ENCODE assay signal across 17 cellular contexts in the genomic region with DNA sequence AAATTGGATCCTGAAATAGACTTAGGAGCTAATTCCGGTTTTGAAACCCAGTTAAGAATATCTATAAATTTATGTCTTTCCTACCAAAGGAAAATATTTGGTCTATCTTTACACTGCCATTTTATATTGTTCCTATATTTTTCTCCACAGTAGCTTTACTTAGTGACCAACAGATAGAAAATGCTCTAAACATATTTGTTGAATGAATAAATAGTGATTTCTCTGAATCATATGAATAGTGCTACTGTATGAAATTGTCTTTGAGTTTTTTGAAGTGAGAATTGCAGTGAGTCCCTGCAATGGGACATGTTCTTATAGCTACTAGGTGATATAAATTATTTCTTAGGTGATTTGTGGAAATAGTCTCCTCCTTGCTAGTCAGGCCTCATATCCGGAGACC. TPM values are rescaled to one million over a fixed set of nuclear protein-coding genes. Genes with fewer than 3 reads are reported as not detected.
A peak's percentile ranks its signal among the peaks of the same experiment; 100 is the strongest.
DNase-seq lines count a peak whose midpoint lies in the region; ATAC-seq, FAIRE-seq and TF ChIP-seq lines count a peak whose summit lies in the region.
"Had no signal": no experiment of that assay in that cellular context is flagged by ENCODE, and none has a peak within 500 bp of the region (broad histone marks: within the 10 kb centered on the region; RNA-seq: fewer than 3 reads in every experiment).

No MANE protein-coding gene starts in this region.

- peaks cover 82% of the 10 kb centered on the region for H3K4me1 Mint-ChIP-seq in HFFc6 (ENCODE audit: low read depth)
- peaks cover 4 to 17% of the 10 kb centered on the region in 2 donors for H3K4me1 Mint-ChIP-seq in natural killer cell treated with Interleukin-12 subunit alpha and Interleukin-12 subunit beta and Interleukin-15 and Interleukin-18, amount 100 ng/mL, for 72 hours (ENCODE audit: low read depth in 2 of 2)

- H3K27me3 Mint-ChIP-seq in HFFc6 (ENCODE audit: insufficient read depth) = no peaks in the 10 kb centered on the region
- peaks cover 7 to 11% of the 10 kb centered on the region in 2 donors for H3K27me3 Mint-ChIP-seq in natural killer cell treated with Interleukin-12 subunit alpha and Interleukin-12 subunit beta and Interleukin-15 and Interleukin-18, amount 100 ng/mL, for 72 hours

- WGBS in esophagus squamous epithelium, 2 donors = 94 to 95% methylated on average over 2 of the region's 2 CpGs

- H3K4me3 Mint-ChIP-seq in HFFc6 = no peak overlapping the region
- H3K4me3 Mint-ChIP-seq in natural killer cell treated with Interleukin-12 subunit alpha and Interleukin-12 subunit beta and Interleukin-15 and Interleukin-18, amount 100 ng/mL, for 72 hours = no peak overlapping the region
- H3K4me3 Mint-ChIP-seq: CD4-positive, alpha-beta memory T cell; H9 had no signal

- H3K36me3 ChIP-seq in SJSA1 (no peaks in the 10 kb centered on the region), kidney (ENCODE audit: control insufficient read depth in 1 of 2, insufficient read depth in 2 of 2, low read length in 2 of 2) (no peaks in the 10 kb centered on the region), esophagus squamous epithelium (no peaks in the 10 kb centered on the region)
- H3K36me3 ChIP-seq: BE2C had no signal

- H3K4me1 ChIP-seq in SJSA1 (replicated peaks) = peaks cover 45% of the 10 kb centered on the region
- H3K4me1 ChIP-seq in kidney (ENCODE audit: control insufficient read depth in 1 of 2, insufficient read depth in 1 of 2, low read depth in 1 of 2, low read length in 2 of 2) = peaks cover 0 to 5% of the 10 kb centered on the region in 2 donors
- no peaks in the 10 kb centered on the region for H3K4me1 ChIP-seq in esophagus squamous epithelium

- no peaks in the 10 kb centered on the region for H3K9me3 Mint-ChIP-seq in HFFc6
- H3K9me3 Mint-ChIP-seq in natural killer cell treated with Interleukin-12 subunit alpha and Interleukin-12 subunit beta and Interleukin-15 and Interleukin-18, amount 100 ng/mL, for 72 hours = no peaks in the 10 kb centered on the region
- H3K9me3 Mint-ChIP-seq: CD4-positive, alpha-beta memory T cell; H9 had no signal

- DNase-seq in EH (ENCODE audit: low read depth) (peak; percentile 38), HFFc6 (no peak), SJSA1 (ENCODE audit: low read depth in 1 of 2, low spot score in 2 of 2) (no peak), kidney (no peak), esophagus squamous epithelium (lab: John Stamatoyannopoulos, UW) (no peak), NCI-H1105 treated with DMSO at 0.1 percent for 48 hours (lab: John Stamatoyannopoulos, UW) (no peak)
- DNase-seq in natural killer cell treated with Interleukin-12 subunit alpha and Interleukin-12 subunit beta and Interleukin-15 and Interleukin-18, amount 100 ng/mL, for 72 hours (ENCODE audit: low spot score) = no peak
- DNase-seq: BE2C; CD4-positive, alpha-beta memory T cell; DMS79; GF-D8; GOT3; H9; KG1 had no signal

- intact Hi-C loops in kidney (cut with DNase I) (no loop called here), esophagus squamous epithelium (cut with DNase I) (no loop called here)

- H3K9me3 ChIP-seq in SJSA1 (replicated peaks) (no peaks in the 10 kb centered on the region), kidney (ENCODE audit: control insufficient read depth in 1 of 2, low read length in 2 of 2) (no peaks in the 10 kb centered on the region), esophagus squamous epithelium (no peaks in the 10 kb centered on the region)
- H3K9me3 ChIP-seq: BE2C had no signal

- peak overlapping the region; percentile 34 for H3K27ac Mint-ChIP-seq in HFFc6
- no peak overlapping the region for H3K27ac Mint-ChIP-seq in natural killer cell treated with Interleukin-12 subunit alpha and Interleukin-12 subunit beta and Interleukin-15 and Interleukin-18, amount 100 ng/mL, for 72 hours
- H3K27ac Mint-ChIP-seq: CD4-positive, alpha-beta memory T cell; H9 had no signal

- H3K9ac ChIP-seq in kidney (ENCODE audit: low read length in 2 of 2) = no peak overlapping the region

- no peak for TF ChIP-seq CTCF in HFFc6 (IDR thresholded peaks at IDR 0.05)
- TF ChIP-seq CTCF in kidney (IDR thresholded peaks at IDR 0.05; ENCODE audit: borderline replicate concordance, extremely low read depth, insufficient read depth) = no peak
- TF ChIP-seq CTCF in esophagus squamous epithelium (IDR thresholded peaks at IDR 0.05) = no peak

- no peak for ATAC-seq in GM18519 (IDR thresholded peaks at IDR 0.05; ENCODE audit: low FRiP score, unreplicated experiment)
- ATAC-seq in natural killer cell treated with Interleukin-12 subunit alpha and Interleukin-12 subunit beta and Interleukin-15 and Interleukin-18, amount 100 ng/mL, for 72 hours = no peak

- H3K27ac ChIP-seq in SJSA1 (peak overlapping the region; percentile 83), kidney (ENCODE audit: low read depth in 2 of 2, low read length in 2 of 2) (no peak overlapping the region), esophagus squamous epithelium (no peak overlapping the region)
- H3K27ac ChIP-seq: C4-2B, HL-60 had no signal

- H3K4me3 ChIP-seq in SJSA1 (no peak overlapping the region), kidney (ENCODE audit: low read length in 2 of 2) (no peak overlapping the region), esophagus squamous epithelium (no peak overlapping the region)

- FAIRE-seq in kidney (lab: Jason Lieb, UNC) = peak; percentile 8

- H3K36me3 Mint-ChIP-seq in HFFc6 (ENCODE audit: low read depth) = no peaks in the 10 kb centered on the region
- H3K36me3 Mint-ChIP-seq in natural killer cell treated with Interleukin-12 subunit alpha and Interleukin-12 subunit beta and Interleukin-15 and Interleukin-18, amount 100 ng/mL, for 72 hours = no peaks in the 10 kb centered on the region
- H3K36me3 Mint-ChIP-seq: CD4-positive, alpha-beta memory T cell had no signal

- no peak for TF ChIP-seq POLR2A in esophagus squamous epithelium (IDR thresholded peaks at IDR 0.05)

- H3K27me3 ChIP-seq in SJSA1 (replicated peaks) = no peaks in the 10 kb centered on the region
- H3K27me3 ChIP-seq in esophagus squamous epithelium = no peaks in the 10 kb centered on the region
- H3K27me3 ChIP-seq: BE2C had no signal

RNA-seq across cellular contexts. Expression of a gene that starts 18.5 kb away (rescaled TPM):
- 100 to 1,000 TPM; 218 to 281 (median 242) TPM for total RNA-seq in HFFc6 (2021; fragmentation: NEBNext Ultra II Directional; extraction: Animal tissue kit (Norgen Biotek cat#: 25700))
- total RNA-seq in SJSA1 (2014; rRNA removed; shearing (Covaris generic)) = 378 and 579 TPM in 2 replicates
- total RNA-seq in kidney (119 TPM), esophagus squamous epithelium (100 to 1,000 TPM in 1 of 4 donors, 10 to 100 TPM in 3; 33.6 to 189 (median 66.1) TPM)
- 123 TPM for polyA plus RNA-seq in kidney (ENCODE audit: insufficient read depth, low read depth, low replicate concordance)
- total RNA-seq in natural killer cell treated with Interleukin-12 subunit alpha and Interleukin-12 subunit beta and Interleukin-15 and Interleukin-18, amount 100 ng/mL, for 72 hours = 10 to 100 TPM; 46.6 to 73.2 TPM

RNA-seq across cellular contexts. Expression of a gene that starts 48.6 kb away (rescaled TPM):
- 1 to 10 TPM; 3.4 to 7.5 (median 6.5) TPM for total RNA-seq in HFFc6 (2021; fragmentation: NEBNext Ultra II Directional; extraction: Animal tissue kit (Norgen Biotek cat#: 25700))
- 16.6 and 19.5 TPM in 2 replicates for total RNA-seq in SJSA1 (2014; rRNA removed; shearing (Covaris generic))
- total RNA-seq in kidney (4.5 TPM), esophagus squamous epithelium (1 to 10 TPM; 3.1 to 8.3 (median 4.3) TPM)
- polyA plus RNA-seq in kidney (ENCODE audit: insufficient read depth, low read depth, low replicate concordance) = 1.4 TPM
- total RNA-seq in natural killer cell treated with Interleukin-12 subunit alpha and Interleukin-12 subunit beta and Interleukin-15 and Interleukin-18, amount 100 ng/mL, for 72 hours = 10 to 100 TPM; 16.8 to 42.7 TPM
